ENCODE assay signal across 32 cellular contexts in the genomic region with DNA sequence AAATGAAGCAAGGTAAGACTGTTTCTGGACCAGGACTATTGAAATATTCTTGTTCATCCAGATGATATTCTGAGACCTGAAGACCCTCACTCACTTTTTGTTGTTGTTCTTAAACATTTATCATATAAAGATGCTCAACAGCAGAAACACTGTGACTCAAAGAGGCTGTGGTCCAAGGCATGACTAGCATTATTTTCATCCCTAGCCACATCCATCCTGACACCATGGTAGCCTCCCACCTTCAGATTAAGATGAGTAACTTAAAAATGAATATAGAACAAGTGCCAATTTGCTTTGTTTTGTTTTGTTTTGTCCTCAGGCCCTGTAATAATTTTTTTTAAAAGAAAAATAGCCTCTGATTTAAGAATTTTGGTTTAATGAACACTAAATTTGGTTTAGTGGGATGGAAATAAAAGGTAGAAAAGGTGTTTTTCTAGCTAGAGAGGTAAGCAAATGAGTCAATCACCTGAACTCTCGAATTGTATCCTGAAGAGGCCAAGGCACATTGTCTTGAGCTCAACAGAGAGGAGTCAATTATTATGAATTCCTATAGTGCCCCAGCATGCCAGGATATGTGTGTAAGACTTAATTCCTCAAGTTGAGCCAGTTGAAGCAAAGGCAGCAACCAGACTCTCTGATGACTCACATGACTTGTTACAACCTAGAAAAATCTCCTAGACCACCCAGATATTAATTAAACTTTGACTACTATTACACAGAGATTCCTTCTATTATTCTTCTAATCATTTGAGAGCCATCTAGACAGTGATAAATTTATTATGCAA.
DNase-seq lines count a peak whose midpoint lies in the region; ATAC-seq, FAIRE-seq and TF ChIP-seq lines count a peak whose summit lies in the region.
"Had no signal": no experiment of that assay in that cellular context is flagged by ENCODE, and none has a peak within 500 bp of the region (broad histone marks: within the 10 kb centered on the region; RNA-seq: fewer than 3 reads in every experiment).

No MANE protein-coding gene starts in this region.

- H3K4me3 ChIP-seq in bronchial epithelial cell (ENCODE audit: low read depth, low read length): no peak overlapping the region
- no peak overlapping the region for H3K4me3 ChIP-seq in esophagus squamous epithelium
- H3K4me3 ChIP-seq: dorsolateral prefrontal cortex, K562, PC-9, sigmoid colon, tibial artery had no signal

- DNase-seq in AG20443 (ENCODE audit: low spot score) (peak; percentile 27), M059J (ENCODE audit: low read depth) (peak; percentile 74), bronchial epithelial cell (ENCODE audit: low read depth) (peak; percentile 2), kidney glomerular epithelial cell (lab: John Stamatoyannopoulos, UW) (peak; percentile 86), NCI-H748 treated with DMSO at 0.1 percent for 48 hours (lab: John Stamatoyannopoulos, UW) (no peak), 8988T (no peak), esophagus squamous epithelium (lab: John Stamatoyannopoulos, UW) (no peak)
- DNase-seq: ACHN; activated CD4-positive, alpha-beta memory T cell treated with anti-CD3 and anti-CD28 coated beads for 36 hours; activated CD4-positive, CD25-positive, alpha-beta regulatory T cell treated with anti-CD3 and anti-CD28 coated beads, Interleukin-2, amount 50 U/mL, for 72 hours; activated CD8-positive, alpha-beta memory T cell treated with anti-CD3 and anti-CD28 coated beads, Interleukin-2, amount 50 U/mL, for 4 hours; activated naive CD4-positive, alpha-beta T cell treated with Interleukin-2 at 50 U/mL for 16 hours; brain microvascular endothelial cell; Caco-2; DMS79 treated with DMSO at 0.1 percent for 48 hours; dorsolateral prefrontal cortex; GOT3; islet precursor cell; midbrain; naive thymus-derived CD4-positive, alpha-beta T cell; NCI-H2029; NCI-H526 treated with DMSO at 0.1 percent for 48 hours; PC-9; SHP77; sigmoid colon; stimulated activated CD4-positive, alpha-beta T cell treated with anti-CD3 and anti-CD28 coated beads, Interleukin-4, amount 100 ng/mL, for 24 hours; T-helper 17 cell; tibial artery had no signal

- intact Hi-C loops in esophagus squamous epithelium (cut with DNase I): no loop called here

- H3K9me3 ChIP-seq in esophagus squamous epithelium: no peaks in the 10 kb centered on the region
- H3K9me3 ChIP-seq: Caco-2, sigmoid colon, tibial artery had no signal

- FAIRE-seq in bronchial epithelial cell (lab: Jason Lieb, UNC): no peak
- FAIRE-seq: GM18507, K562 had no signal

- no peaks in the 10 kb centered on the region for H3K4me1 ChIP-seq in esophagus squamous epithelium
- H3K4me1 ChIP-seq: Caco-2, sigmoid colon, tibial artery had no signal

- no peak for TF ChIP-seq POLR2A in esophagus squamous epithelium (IDR thresholded peaks at IDR 0.05)

- no peak for ATAC-seq in HG02852 (IDR thresholded peaks at IDR 0.05; ENCODE audit: unreplicated experiment)
- ATAC-seq: K562; naive thymus-derived CD4-positive, alpha-beta T cell; T-helper 17 cell had no signal

- H3K36me3 ChIP-seq in bronchial epithelial cell (ENCODE audit: control insufficient read depth, insufficient read depth, low read length) (no peaks in the 10 kb centered on the region), esophagus squamous epithelium (no peaks in the 10 kb centered on the region)
- H3K36me3 ChIP-seq: brain microvascular endothelial cell, sigmoid colon, tibial artery had no signal

- no peaks in the 10 kb centered on the region for H3K27me3 ChIP-seq in bronchial epithelial cell (ENCODE audit: control insufficient read depth, insufficient read depth, low read length)
- H3K27me3 ChIP-seq in esophagus squamous epithelium: no peaks in the 10 kb centered on the region
- H3K27me3 ChIP-seq: brain microvascular endothelial cell, dorsolateral prefrontal cortex, sigmoid colon, tibial artery had no signal

- WGBS in esophagus squamous epithelium, 2 donors: 7 to 17% methylated on average over 1 of the region's 1 CpG

- TF ChIP-seq CTCF in bronchial epithelial cell (IDR thresholded peaks at IDR 0.05; ENCODE audit: insufficient read depth, low read length, severe bottlenecking) (no peak), esophagus squamous epithelium (IDR thresholded peaks at IDR 0.05) (no peak)

- H3K27ac ChIP-seq in esophagus squamous epithelium: no peak overlapping the region
- H3K27ac ChIP-seq: brain microvascular endothelial cell, C4-2B, PC-9, sigmoid colon, tibial artery had no signal

Comparison
In these comparisons a context has a peak if more than half of its experiments do, and no peak if none do; other contexts are left out.
1. DNase-seq: peak in AG20443 (single experiment), M059J (single experiment), bronchial epithelial cell (single experiment) and kidney glomerular epithelial cell (single experiment); none in NCI-H748 treated with DMSO at 0.1 percent for 48 hours (single experiment), 8988T (single experiment) and esophagus squamous epithelium (single experiment).